Comparison of ENCODE assay signal across 9 cellular contexts in the genomic region with DNA sequence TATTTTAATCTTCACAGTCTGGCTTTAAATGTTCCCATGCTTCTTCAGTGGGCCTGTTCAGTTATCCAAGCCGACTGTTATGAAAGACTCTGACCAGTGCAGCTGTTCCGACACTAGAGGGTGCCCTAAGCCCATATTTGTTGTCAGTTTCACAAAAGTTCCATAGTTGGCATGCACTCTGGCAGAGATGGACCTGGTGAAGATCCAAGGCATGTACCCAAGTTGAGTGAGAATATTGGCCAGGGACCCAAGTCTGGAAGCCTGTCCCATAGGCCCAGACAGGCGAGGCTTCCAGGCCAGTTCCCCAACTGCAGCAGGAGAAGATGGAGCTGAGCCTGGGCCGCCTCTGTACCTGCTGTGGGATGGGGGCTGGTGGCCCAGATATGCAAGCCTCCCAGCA. TPM values are rescaled to one million over a fixed set of nuclear protein-coding genes. Genes with fewer than 3 reads are reported as not detected.
A peak's percentile ranks its signal among the peaks of the same experiment; 100 is the strongest.
DNase-seq lines count a peak whose midpoint lies in the region; ATAC-seq and TF ChIP-seq lines count a peak whose summit lies in the region.
"Had no signal": no experiment of that assay in that cellular context is flagged by ENCODE, and none has a peak within 500 bp of the region (broad histone marks: within the 10 kb centered on the region; RNA-seq: fewer than 3 reads in every experiment).

No MANE protein-coding gene starts in this region.

- TF ChIP-seq CTCF in RWPE2 (IDR thresholded peaks at IDR 0.05; ENCODE audit: poor library complexity, severe bottlenecking) (peak; percentile 30), sigmoid colon (IDR thresholded peaks at IDR 0.05) (peak; percentile 33 to 67 (median 49))

- DNase-seq in DMS114 treated with DMSO at 0.1 percent for 48 hours (lab: John Stamatoyannopoulos, UW; ENCODE audit: unreplicated experiment), result peak; percentile 69
- no peak for DNase-seq in RWPE2 (ENCODE audit: low spot score)
- DNase-seq in activated T-helper 9 cell treated with anti-CD3 and anti-CD28 coated beads, Interleukin-2, amount 50 U/mL, for 16 hours (ENCODE audit: low read depth), result peak; percentile 19
- DNase-seq in glomerular visceral epithelial cell (ENCODE audit: extremely low spot score), result peak; percentile 15
- peak; percentile 63 for DNase-seq in sigmoid colon
- DNase-seq in kidney glomerular epithelial cell (lab: John Stamatoyannopoulos, UW), result no peak

- H3K36me3 ChIP-seq in RWPE2 (ENCODE audit: low read depth) (no peaks in the 10 kb centered on the region), sigmoid colon (no peaks in the 10 kb centered on the region)

- H3K4me1 ChIP-seq in RWPE2 (ENCODE audit: insufficient read depth, poor library complexity, severe bottlenecking) (no peaks in the 10 kb centered on the region), sigmoid colon (no peaks in the 10 kb centered on the region)

- ATAC-seq in HG02798 (IDR thresholded peaks at IDR 0.05; ENCODE audit: poor library complexity, unreplicated experiment) (peak; percentile 76), RWPE2 (ENCODE audit: low read depth) (no peak), HG03095 (IDR thresholded peaks at IDR 0.05; ENCODE audit: unreplicated experiment) (no peak)

- intact Hi-C loops in sigmoid colon (cut with DNase I), result no loop called here

- no peak overlapping the region for H3K27ac ChIP-seq in RWPE2 (ENCODE audit: poor library complexity, severe bottlenecking)
- H3K27ac ChIP-seq in sigmoid colon, result no peak overlapping the region

- WGBS in sigmoid colon, 2 donors, result 42 to 69% methylated on average over 4 of the region's 4 CpGs

- TF ChIP-seq POLR2A in sigmoid colon (IDR thresholded peaks at IDR 0.05), result no peak

- H3K9me3 ChIP-seq in RWPE2 (ENCODE audit: severe bottlenecking) (no peaks in the 10 kb centered on the region), sigmoid colon (no peaks in the 10 kb centered on the region)

- H3K27me3 ChIP-seq in RWPE2 (ENCODE audit: insufficient read depth, poor library complexity, severe bottlenecking) (no peaks in the 10 kb centered on the region), sigmoid colon (no peaks in the 10 kb centered on the region)

- no peak overlapping the region for H3K4me3 ChIP-seq in RWPE2 (ENCODE audit: severe bottlenecking)
- H3K4me3 ChIP-seq in sigmoid colon, result no peak overlapping the region

- TF ChIP-seq EP300 in sigmoid colon (IDR thresholded peaks at IDR 0.05), result no peak

RNA-seq across cellular contexts. Expression of a gene that starts 27.4 kb away (rescaled TPM):
- total RNA-seq in sigmoid colon, result under 1 TPM in 1 of 4 donors, not detected in 3; 0.55 TPM
- polyA plus RNA-seq in sigmoid colon, result 10 to 100 TPM in 1 of 3 donors, 1 to 10 TPM in 2; 8.4 to 26.9 (median 9.0) TPM
- total RNA-seq: T-helper 1 cell treated with Interleukin-12 subunit alpha and Interleukin-12 subunit beta and Interleukin-4 antibody, amounts not matched to agents 30 ng/mL and 1 ng/mL, for 36 hours had no signal

Comparison
In these comparisons a context has a peak if more than half of its experiments do, and no peak if none do; other contexts are left out.
1. DNase-seq: peak in DMS114 treated with DMSO at 0.1 percent for 48 hours (single experiment), activated T-helper 9 cell treated with anti-CD3 and anti-CD28 coated beads, Interleukin-2, amount 50 U/mL, for 16 hours (single experiment), glomerular visceral epithelial cell (single experiment) and sigmoid colon (single experiment); none in RWPE2 (single experiment) and kidney glomerular epithelial cell (single experiment).